ENCODE assay signal across 10 cellular contexts in genomic region chr14:77319416-77319815, GRCh38. TPM values are rescaled to one million over a fixed set of nuclear protein-coding genes. Genes with fewer than 3 reads are reported as not detected.
DNase-seq lines count a peak whose midpoint lies in the region; ATAC-seq and TF ChIP-seq lines count a peak whose summit lies in the region.
"Had no signal": no experiment of that assay in that cellular context is flagged by ENCODE, and none has a peak within 500 bp of the region (broad histone marks: within the 10 kb centered on the region; RNA-seq: fewer than 3 reads in every experiment).

No MANE protein-coding gene starts in this region.

- H3K4me3 Mint-ChIP-seq in CD8-positive, alpha-beta T cell, result peak overlapping the region; percentile 9
- peak overlapping the region; percentile 98 for H3K4me3 Mint-ChIP-seq in chondrocyte (ENCODE audit: unreplicated experiment)
- peak overlapping the region in 8 of 10 donors; percentile 10 to 99 (median 75) for H3K4me3 Mint-ChIP-seq in naive thymus-derived CD4-positive, alpha-beta T cell

- H3K27me3 ChIP-seq in CD8-positive, alpha-beta T cell (ENCODE audit: insufficient read depth, low read length), result no peaks in the 10 kb centered on the region
- H3K27me3 ChIP-seq in Karpas-422 (ENCODE audit: low read length), result no peaks in the 10 kb centered on the region
- H3K27me3 ChIP-seq in naive thymus-derived CD4-positive, alpha-beta T cell (ENCODE audit: control insufficient read depth in 2 of 2, insufficient read depth in 2 of 2, low read length in 2 of 2), result no peaks in the 10 kb centered on the region
- H3K27me3 ChIP-seq: adrenal gland, gastrocnemius medialis had no signal

- H3K27ac ChIP-seq in CD8-positive, alpha-beta T cell (ENCODE audit: low read depth, low read length), result no peak overlapping the region
- H3K27ac ChIP-seq in Karpas-422 (ENCODE audit: low read length) (0 out of 2 replicates have a peak overlapping the region, but pooled peaks have one; percentile 11), RWPE1 (no peak overlapping the region)
- H3K27ac ChIP-seq in naive thymus-derived CD4-positive, alpha-beta T cell (ENCODE audit: low read depth, low read length), result no peak overlapping the region

- no peak overlapping the region for H3K4me3 ChIP-seq in CD8-positive, alpha-beta T cell (ENCODE audit: low read depth, low read length)
- H3K4me3 ChIP-seq in Karpas-422 (ENCODE audit: low read length), result peak overlapping the region; percentile 84
- H3K4me3 ChIP-seq in naive thymus-derived CD4-positive, alpha-beta T cell (ENCODE audit: low read length), result no peak overlapping the region

- peaks cover 20% of the 10 kb centered on the region for H3K4me1 Mint-ChIP-seq in CD8-positive, alpha-beta T cell (ENCODE audit: low read depth)
- peaks cover 52% of the 10 kb centered on the region for H3K4me1 Mint-ChIP-seq in chondrocyte (ENCODE audit: low read depth)
- H3K4me1 Mint-ChIP-seq in naive thymus-derived CD4-positive, alpha-beta T cell, result peaks cover 12 to 21% (median 16%) of the 10 kb centered on the region in 7 donors

- intact Hi-C loops in CD8-positive, alpha-beta T cell (cut with DNase I, micrococcal nuclease), result loop anchor here in 1 of 2 experiments (5.0 kb wide), 2 partner anchors 182 to 1267 kb away; no protein-coding TSS in a partner anchor
- intact Hi-C loops in naive thymus-derived CD4-positive, alpha-beta T cell (cut with micrococcal nuclease), result no loop called here
- intact Hi-C loops in left cardiac atrium (cut with DNase I), result loop anchor here (5.0 to 10.0 kb wide), 4 partner anchors 165 to 447 kb away; no protein-coding TSS in a partner anchor

- POLR2A ChIA-PET in CD8-positive, alpha-beta T cell (lab: Charles Lee), result no interaction called here
- POLR2A ChIA-PET in naive thymus-derived CD4-positive, alpha-beta T cell (lab: Charles Lee), result interaction anchor here (0.7 kb wide), 1 partner anchor 58 kb away, joined by 3 read pairs; the partner anchor contains the start of genes SAMD15 and TMED8
- POLR2A ChIA-PET in RWPE1 (lab: Yijun Ruan, JAX; ENCODE audit: low non-redundant PET), result no interaction called here

- no peaks in the 10 kb centered on the region for H3K9me3 Mint-ChIP-seq in CD8-positive, alpha-beta T cell
- no peaks in the 10 kb centered on the region for H3K9me3 Mint-ChIP-seq in chondrocyte (ENCODE audit: low read depth)
- no peaks in the 10 kb centered on the region for H3K9me3 Mint-ChIP-seq in naive thymus-derived CD4-positive, alpha-beta T cell

- peaks cover 7% of the 10 kb centered on the region for H3K36me3 Mint-ChIP-seq in CD8-positive, alpha-beta T cell
- no peaks in the 10 kb centered on the region for H3K36me3 Mint-ChIP-seq in chondrocyte (ENCODE audit: low read depth)
- no peaks in the 10 kb centered on the region for H3K36me3 Mint-ChIP-seq in naive thymus-derived CD4-positive, alpha-beta T cell

- no peak overlapping the region for H2AFZ ChIP-seq in Karpas-422 (ENCODE audit: low read length)

- ATAC-seq in CD8-positive, alpha-beta T cell, result no peak
- ATAC-seq in naive thymus-derived CD4-positive, alpha-beta T cell, result no peak
- ATAC-seq in left cardiac atrium (no peak), GM18511 (IDR thresholded peaks at IDR 0.05; ENCODE audit: unreplicated experiment) (no peak)

- H3K27me3 Mint-ChIP-seq in CD8-positive, alpha-beta T cell (ENCODE audit: low read depth), result no peaks in the 10 kb centered on the region
- no peaks in the 10 kb centered on the region for H3K27me3 Mint-ChIP-seq in chondrocyte (ENCODE audit: low read depth)
- H3K27me3 Mint-ChIP-seq in naive thymus-derived CD4-positive, alpha-beta T cell, result no peaks in the 10 kb centered on the region

- H4K20me1 ChIP-seq in Karpas-422 (ENCODE audit: insufficient read depth, low read depth, low read length), result no peaks in the 10 kb centered on the region

- peak overlapping the region; percentile 86 for H3K4me2 ChIP-seq in Karpas-422 (ENCODE audit: low read depth, low read length, poor library complexity, severe bottlenecking)

- no peak overlapping the region for H3K27ac Mint-ChIP-seq in CD8-positive, alpha-beta T cell
- peak overlapping the region; percentile 52 for H3K27ac Mint-ChIP-seq in chondrocyte (ENCODE audit: unreplicated experiment)
- peak overlapping the region in 3 of 9 donors; percentile 89 to 98 (median 93) for H3K27ac Mint-ChIP-seq in naive thymus-derived CD4-positive, alpha-beta T cell

- no peaks in the 10 kb centered on the region for H3K9me3 ChIP-seq in CD8-positive, alpha-beta T cell (ENCODE audit: low read length)
- no peaks in the 10 kb centered on the region for H3K9me3 ChIP-seq in Karpas-422 (ENCODE audit: low read length)
- H3K9me3 ChIP-seq in naive thymus-derived CD4-positive, alpha-beta T cell (ENCODE audit: control insufficient read depth in 2 of 3, low read length in 3 of 3), result no peaks in the 10 kb centered on the region
- H3K9me3 ChIP-seq: adrenal gland, gastrocnemius medialis had no signal

- no peak for DNase-seq in CD8-positive, alpha-beta T cell
- DNase-seq in Karpas-422 (no peak), chondrocyte (ENCODE audit: low spot score) (no peak), left cardiac atrium (no peak), D341Med (ENCODE audit: low spot score) (no peak), RWPE1 (ENCODE audit: low spot score) (no peak)
- no peak for DNase-seq in naive thymus-derived CD4-positive, alpha-beta T cell
- DNase-seq: gastrocnemius medialis had no signal

- peaks cover 68% of the 10 kb centered on the region for H3K79me2 ChIP-seq in Karpas-422 (ENCODE audit: low read length)

- no peaks in the 10 kb centered on the region for H3K9me2 ChIP-seq in Karpas-422 (replicated peaks; ENCODE audit: insufficient read depth, low read length)

- CTCF ChIA-PET in CD8-positive, alpha-beta T cell (lab: Charles Lee), result interaction anchor here (1.2 to 2.4 kb wide), 3 partner anchors 18 to 443 kb away, joined by 3 to 9 read pairs (median 4); partner anchors contain the start of genes SAMD15 and TMED8
- CTCF ChIA-PET in naive thymus-derived CD4-positive, alpha-beta T cell (lab: Charles Lee), result interaction anchor here (0.7 kb wide), 1 partner anchor 166 kb away, joined by 3 read pairs; no protein-coding TSS in a partner anchor
- CTCF ChIA-PET in RWPE1 (lab: Yijun Ruan, JAX), result no interaction called here

- TF ChIP-seq CTCF in CD8-positive, alpha-beta T cell (IDR thresholded peaks at IDR 0.05), result no peak
- TF ChIP-seq CTCF in chondrocyte (IDR thresholded peaks at IDR 0.05) (no peak), RWPE1 (conservative IDR thresholded peaks at IDR 0.05; ENCODE audit: low read depth) (no peak)

- H3K9ac ChIP-seq in Karpas-422 (ENCODE audit: low read length), result peak overlapping the region; percentile 93

- no peaks in the 10 kb centered on the region for H3K36me3 ChIP-seq in CD8-positive, alpha-beta T cell (ENCODE audit: insufficient read depth, low read length)
- H3K36me3 ChIP-seq in Karpas-422 (ENCODE audit: insufficient read depth, low read length), result no peaks in the 10 kb centered on the region
- H3K36me3 ChIP-seq in naive thymus-derived CD4-positive, alpha-beta T cell (ENCODE audit: control insufficient read depth in 2 of 3, insufficient read depth in 3 of 3, low read length in 3 of 3), result peaks cover 0 to 3% (median 0%) of the 10 kb centered on the region in 3 experiments
- H3K36me3 ChIP-seq: adrenal gland, gastrocnemius medialis had no signal

- peaks cover 12% of the 10 kb centered on the region for H3K4me1 ChIP-seq in CD8-positive, alpha-beta T cell (ENCODE audit: insufficient read depth, low read length)
- peaks cover 34% of the 10 kb centered on the region for H3K4me1 ChIP-seq in Karpas-422 (ENCODE audit: low read length)
- peaks cover 0 to 6% of the 10 kb centered on the region in 2 donors for H3K4me1 ChIP-seq in naive thymus-derived CD4-positive, alpha-beta T cell (ENCODE audit: control insufficient read depth in 2 of 2, insufficient read depth in 2 of 2, low read length in 2 of 2)

RNA-seq across cellular contexts. Expression of gene POMT2, which starts 1.3 kb away (rescaled TPM):
- 1 to 10 TPM; 8.4 to 9.6 TPM for total RNA-seq in CD8-positive, alpha-beta T cell
- total RNA-seq in Karpas-422 (2014; rRNA removed; shearing (Covaris generic); ENCODE audit: low replicate concordance), result 24.0 and 30.4 TPM in 2 replicates
- total RNA-seq in chondrocyte (30.1 to 45.1 TPM (median 34.7 TPM) in 3 replicates), left cardiac atrium (10 to 100 TPM; 20.8 to 25.5 TPM)
- 10 to 100 TPM in 2 of 5 experiments, 1 to 10 TPM in 3; 6.9 to 15.3 (median 9.4) TPM for total RNA-seq in naive thymus-derived CD4-positive, alpha-beta T cell
- under 1 TPM in 1 of 2 donors, not detected in 1; 0.39 TPM for polyA plus RNA-seq in naive thymus-derived CD4-positive, alpha-beta T cell

RNA-seq across cellular contexts. Expression of gene GSTZ1, which starts 1.4 kb away (rescaled TPM):
- 1 to 10 TPM; 4.2 to 5.9 TPM for total RNA-seq in CD8-positive, alpha-beta T cell
- 44.8 and 55.3 TPM in 2 replicates for total RNA-seq in Karpas-422 (2014; rRNA removed; shearing (Covaris generic); ENCODE audit: low replicate concordance)
- total RNA-seq in chondrocyte, result 9.8 to 14.1 TPM (median 12.5 TPM) in 3 replicates
- total RNA-seq in naive thymus-derived CD4-positive, alpha-beta T cell, result 10 to 100 TPM in 3 of 5 experiments, 1 to 10 TPM in 2; 7.1 to 13.4 (median 11.5) TPM
- 1 to 10 TPM; 5.6 to 9.5 TPM for polyA plus RNA-seq in naive thymus-derived CD4-positive, alpha-beta T cell
- 1 to 10 TPM; 6.5 to 7.9 TPM for total RNA-seq in left cardiac atrium

RNA-seq across cellular contexts. Expression of gene NGB, which starts 48.4 kb away (rescaled TPM):
- not detected for total RNA-seq in CD8-positive, alpha-beta T cell
- total RNA-seq in Karpas-422 (2014; rRNA removed; shearing (Covaris generic); ENCODE audit: low replicate concordance), result not detected in 2 replicates
- total RNA-seq in chondrocyte (not detected in 3 replicates), left cardiac atrium (not detected)
- total RNA-seq in naive thymus-derived CD4-positive, alpha-beta T cell, result not detected
- polyA plus RNA-seq in naive thymus-derived CD4-positive, alpha-beta T cell, result not detected
- total RNA-seq: gastrocnemius medialis had no signal

RNA-seq across cellular contexts. Expression of gene TMED8, which starts 57.5 kb away (rescaled TPM):
- 1 to 10 TPM; 4.3 to 4.6 TPM for total RNA-seq in CD8-positive, alpha-beta T cell
- total RNA-seq in Karpas-422 (2014; rRNA removed; shearing (Covaris generic); ENCODE audit: low replicate concordance), result 41.3 and 73.8 TPM in 2 replicates
- total RNA-seq in chondrocyte, result 10.3 to 12.5 TPM (median 10.4 TPM) in 3 replicates
- total RNA-seq in naive thymus-derived CD4-positive, alpha-beta T cell, result 10 to 100 TPM in 1 of 5 experiments, 1 to 10 TPM in 4; 5.5 to 18.6 (median 7.0) TPM
- polyA plus RNA-seq in naive thymus-derived CD4-positive, alpha-beta T cell, result 1 to 10 TPM; 2.4 to 3.1 TPM
- total RNA-seq in left cardiac atrium, result 1 to 10 TPM; 5.9 to 6.7 TPM

RNA-seq across cellular contexts. Expression of gene SAMD15, which starts 57.8 kb away (rescaled TPM):
- under 1 TPM; 0.50 to 0.52 TPM for total RNA-seq in CD8-positive, alpha-beta T cell
- total RNA-seq in Karpas-422 (2014; rRNA removed; shearing (Covaris generic); ENCODE audit: low replicate concordance), result 2.2 and 3.3 TPM in 2 replicates
- total RNA-seq in chondrocyte (1.2 to 3.3 TPM (median 1.4 TPM) in 3 replicates), left cardiac atrium (under 1 TPM in 1 of 2 donors, not detected in 1; 0.52 TPM)
- under 1 TPM in 3 of 5 experiments, not detected in 2; 0.27 to 0.46 (median 0.42) TPM for total RNA-seq in naive thymus-derived CD4-positive, alpha-beta T cell
- not detected for polyA plus RNA-seq in naive thymus-derived CD4-positive, alpha-beta T cell

Comparison
In these comparisons a context has a peak if more than half of its experiments do, and no peak if none do; other contexts are left out.
1. H3K4me3 Mint-ChIP-seq: peak in every context shown above with its lines; median percentile 98 in chondrocyte; 75 in naive thymus-derived CD4-positive, alpha-beta T cell; 9 in CD8-positive, alpha-beta T cell.
2. intact Hi-C loops: an anchor here in left cardiac atrium (5.0 to 10.0 kb wide); none called in naive thymus-derived CD4-positive, alpha-beta T cell.